ENCODE assay signal across 11 cellular contexts in the genomic region with DNA sequence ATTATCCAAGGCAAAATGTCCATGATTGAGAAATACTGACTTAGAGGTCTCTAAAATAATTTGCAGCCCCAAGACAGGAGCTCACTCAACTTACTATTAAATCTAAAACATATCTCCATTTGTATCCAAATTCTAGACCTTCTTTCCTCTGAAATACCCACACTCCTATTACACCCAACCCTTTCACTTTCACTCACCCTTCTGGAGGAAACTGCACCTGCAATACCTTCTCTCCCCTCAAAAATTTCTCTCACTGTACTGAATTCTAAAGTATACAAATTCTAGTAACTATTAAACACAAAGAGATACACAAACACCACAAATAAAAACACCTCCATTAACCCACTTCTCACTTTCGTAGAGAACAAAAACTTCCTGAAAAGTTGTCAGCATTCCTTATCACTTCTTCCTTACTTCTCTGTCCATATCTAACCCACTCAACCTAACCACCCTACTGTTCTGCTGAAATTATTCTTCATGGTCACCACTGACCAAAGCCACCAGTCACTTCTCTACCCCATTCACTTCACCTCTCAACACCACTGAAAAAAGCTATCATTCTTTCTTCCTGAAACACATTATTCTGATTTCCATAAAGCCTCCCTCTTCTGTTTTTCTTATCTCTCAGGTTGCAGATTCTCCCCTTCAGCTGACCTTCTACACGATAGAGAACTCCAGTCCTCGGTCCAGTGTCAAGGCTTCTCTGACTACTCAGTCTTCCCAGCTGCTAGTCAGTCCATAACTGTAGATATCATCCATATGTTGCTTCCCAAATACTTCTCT. TPM values are rescaled to one million over a fixed set of nuclear protein-coding genes. Genes with fewer than 3 reads are reported as not detected.
DNase-seq lines count a peak whose midpoint lies in the region; ATAC-seq, FAIRE-seq and TF ChIP-seq lines count a peak whose summit lies in the region.
"Had no signal": no experiment of that assay in that cellular context is flagged by ENCODE, and none has a peak within 500 bp of the region (broad histone marks: within the 10 kb centered on the region; RNA-seq: fewer than 3 reads in every experiment).

No MANE protein-coding gene starts in this region.

- 25 to 26% methylated on average over 3 of the region's 3 CpGs for whole genome bisulfite sequencing in pancreas, 2 donors

- H3K9me3 ChIP-seq in pancreas (no peaks in the 10 kb centered on the region), mucosa of descending colon (no peaks in the 10 kb centered on the region)

- peak overlapping the region in 2 of 4 donors; percentile 46 to 62 for H3K27ac ChIP-seq in pancreas

- peak; percentile 86 for FAIRE-seq in GM19239 (lab: Jason Lieb, UNC)
- no peak for FAIRE-seq in pancreas (lab: Jason Lieb, UNC)

- H3K36me3 ChIP-seq in pancreas (no peaks in the 10 kb centered on the region), mucosa of descending colon (ENCODE audit: low read depth) (no peaks in the 10 kb centered on the region)

- H3K4me3 ChIP-seq in pancreas (no peak overlapping the region), mucosa of descending colon (no peak overlapping the region)
- H3K4me3 ChIP-seq: smooth muscle cell had no signal

- H3K4me1 ChIP-seq in pancreas (peaks cover 16 to 52% (median 41%) of the 10 kb centered on the region in 3 donors), mucosa of descending colon (ENCODE audit: low read depth) (peaks cover 5% of the 10 kb centered on the region)

- intact Hi-C loops in pancreas (cut with DNase I) (no loop called here), mucosa of descending colon (cut with DNase I, micrococcal nuclease) (no loop called here)

- no peaks in the 10 kb centered on the region for H3K27me3 ChIP-seq in pancreas

- DNase-seq in GM19239 (ENCODE audit: insufficient read length, low spot score) (no peak), pancreas (no peak), activated gamma-delta T cell treated with Interleukin-2 at 50 U/mL for 16 hours (no peak), mucosa of descending colon (no peak), NOMO-1 treated with dmso at 0.1 percent for 144 hours (lab: John Stamatoyannopoulos, UW; ENCODE audit: unreplicated experiment) (no peak)
- DNase-seq: amniotic stem cell, NCI-H524 treated with DMSO at 0.1 percent for 48 hours, T-helper 9 cell had no signal

- peak; percentile 74 for ATAC-seq in HG02642 (IDR thresholded peaks at IDR 0.05; ENCODE audit: poor library complexity, unreplicated experiment)
- peak; percentile 64 for ATAC-seq in HG03571 (IDR thresholded peaks at IDR 0.05; ENCODE audit: unreplicated experiment)
- peak in 3 of 4 donors; percentile 10 to 35 (median 29) for ATAC-seq in pancreas
- no peak for ATAC-seq in mucosa of descending colon

- TF ChIP-seq CTCF in pancreas (IDR thresholded peaks at IDR 0.05) (no peak), mucosa of descending colon (IDR thresholded peaks at IDR 0.05) (no peak)

RNA-seq across cellular contexts. Expression of a gene that starts 12.0 kb away (rescaled TPM):
- 10 to 100 TPM; 32.4 to 42.9 (median 38.7) TPM for total RNA-seq in pancreas
- 10 to 100 TPM; 16.5 to 50.5 TPM for polyA plus RNA-seq in pancreas
- total RNA-seq in mucosa of descending colon: 10 to 100 TPM; 55.0 to 87.9 (median 63.3) TPM
